In genomic region chr21:38355992-38356781, GRCh38 we compare ENCODE assay signal across 8 cellular contexts.
DNase-seq lines count a peak whose midpoint lies in the region; ATAC-seq and TF ChIP-seq lines count a peak whose summit lies in the region.

No MANE protein-coding gene starts in this region.

- intact Hi-C loops in heart left ventricle (cut with DNase I), result loop anchor here (1.0 to 10.0 kb wide), 13 partner anchors 137 to 781 kb away; no protein-coding TSS in a partner anchor

- H2AFZ ChIP-seq in SU-DHL-6 (ENCODE audit: low read depth, low read length, severe bottlenecking), result no peak overlapping the region

- H3K9me2 ChIP-seq in SU-DHL-6 (replicated peaks; ENCODE audit: insufficient read depth, low read length), result no peaks in the 10 kb centered on the region

- no peaks in the 10 kb centered on the region for H3F3A ChIP-seq in SU-DHL-6 (ENCODE audit: insufficient read depth)

- H3K9ac ChIP-seq in SU-DHL-6 (ENCODE audit: low read length), result no peak overlapping the region

- H3K27me3 ChIP-seq in SU-DHL-6 (ENCODE audit: low read length) (no peaks in the 10 kb centered on the region), heart left ventricle (peaks cover 0 to 7% (median 0%) of the 10 kb centered on the region in 9 donors)

- TF ChIP-seq POLR2A in NB4 (IDR thresholded peaks at IDR 0.05; ENCODE audit: extremely low read depth, insufficient read length) (no peak), heart left ventricle (IDR thresholded peaks at IDR 0.05) (no peak)

- no peak overlapping the region for H3K4me3 ChIP-seq in NB4 (ENCODE audit: low read depth, low read length)
- H3K4me3 ChIP-seq in SU-DHL-6 (ENCODE audit: insufficient read depth, low read length, poor library complexity, severe bottlenecking), result no peak overlapping the region
- H3K4me3 ChIP-seq in heart left ventricle, result no peak overlapping the region

- ATAC-seq in GM19372 (IDR thresholded peaks at IDR 0.05; ENCODE audit: low read depth, unreplicated experiment) (peak; percentile 52), heart left ventricle (peak; percentile 75 to 93 (median 86)), GM18519 (IDR thresholded peaks at IDR 0.05; ENCODE audit: low FRiP score, unreplicated experiment) (no peak)

- H3K27ac ChIP-seq in SU-DHL-6 (ENCODE audit: low read depth, low read length), result no peak overlapping the region
- no peak overlapping the region for H3K27ac ChIP-seq in heart left ventricle

- 8 to 9% (median 9%) methylated on average over 19 to 20 of the region's 20 CpGs for WGBS in heart left ventricle, 4 donors

- peak; percentile 84 for DNase-seq in Ammon's horn (ENCODE audit: low spot score)
- peak; percentile 74 for DNase-seq in NB4 (ENCODE audit: low read depth)
- DNase-seq in activated naive CD8-positive, alpha-beta T cell treated with anti-CD3 and anti-CD28 coated beads, Interleukin-2, amount 50 U/mL, for 16 hours (ENCODE audit: low read depth, low spot score), result peak; percentile 30
- DNase-seq in heart left ventricle, result peak; percentile 77 to 87 (median 79)
- DNase-seq in putamen (ENCODE audit: low spot score), result peak; percentile 18

- no peaks in the 10 kb centered on the region for H3K9me3 ChIP-seq in SU-DHL-6 (ENCODE audit: insufficient read depth, low read length)
- H3K9me3 ChIP-seq in heart left ventricle, result no peaks in the 10 kb centered on the region

- H3K4me2 ChIP-seq in SU-DHL-6 (ENCODE audit: low read depth, low read length, poor library complexity, severe bottlenecking), result no peak overlapping the region

- no peaks in the 10 kb centered on the region for H4K20me1 ChIP-seq in SU-DHL-6 (ENCODE audit: low read depth, low read length)

- H3K4me1 ChIP-seq in heart left ventricle, result peaks cover 0 to 20% (median 0%) of the 10 kb centered on the region in 12 donors

- TF ChIP-seq CTCF in NB4 (IDR thresholded peaks at IDR 0.05; ENCODE audit: low read depth, low read length), result peak; percentile 87
- peak; percentile 71 for TF ChIP-seq CTCF in SU-DHL-6 (IDR thresholded peaks at IDR 0.05; ENCODE audit: insufficient read depth, low read length, poor library complexity, severe bottlenecking)
- peak; percentile 90 to 98 (median 96) for TF ChIP-seq CTCF in heart left ventricle (IDR thresholded peaks at IDR 0.05)

- no peaks in the 10 kb centered on the region for H3K79me2 ChIP-seq in SU-DHL-6 (ENCODE audit: insufficient read depth, low read length)

- H3K36me3 ChIP-seq in SU-DHL-6 (ENCODE audit: low read length), result no peaks in the 10 kb centered on the region
- no peaks in the 10 kb centered on the region for H3K36me3 ChIP-seq in heart left ventricle

Comparison
In these comparisons a context has a peak if more than half of its experiments do, and no peak if none do; other contexts are left out.
1. DNase-seq: peak in every context shown above with its lines; median percentile 84 in Ammon's horn; 79 in heart left ventricle; 74 in NB4; 30 in activated naive CD8-positive, alpha-beta T cell treated with anti-CD3 and anti-CD28 coated beads, Interleukin-2, amount 50 U/mL, for 16 hours; 18 in putamen.